ENCODE assay signal across 1 cellular context in the genomic region with DNA sequence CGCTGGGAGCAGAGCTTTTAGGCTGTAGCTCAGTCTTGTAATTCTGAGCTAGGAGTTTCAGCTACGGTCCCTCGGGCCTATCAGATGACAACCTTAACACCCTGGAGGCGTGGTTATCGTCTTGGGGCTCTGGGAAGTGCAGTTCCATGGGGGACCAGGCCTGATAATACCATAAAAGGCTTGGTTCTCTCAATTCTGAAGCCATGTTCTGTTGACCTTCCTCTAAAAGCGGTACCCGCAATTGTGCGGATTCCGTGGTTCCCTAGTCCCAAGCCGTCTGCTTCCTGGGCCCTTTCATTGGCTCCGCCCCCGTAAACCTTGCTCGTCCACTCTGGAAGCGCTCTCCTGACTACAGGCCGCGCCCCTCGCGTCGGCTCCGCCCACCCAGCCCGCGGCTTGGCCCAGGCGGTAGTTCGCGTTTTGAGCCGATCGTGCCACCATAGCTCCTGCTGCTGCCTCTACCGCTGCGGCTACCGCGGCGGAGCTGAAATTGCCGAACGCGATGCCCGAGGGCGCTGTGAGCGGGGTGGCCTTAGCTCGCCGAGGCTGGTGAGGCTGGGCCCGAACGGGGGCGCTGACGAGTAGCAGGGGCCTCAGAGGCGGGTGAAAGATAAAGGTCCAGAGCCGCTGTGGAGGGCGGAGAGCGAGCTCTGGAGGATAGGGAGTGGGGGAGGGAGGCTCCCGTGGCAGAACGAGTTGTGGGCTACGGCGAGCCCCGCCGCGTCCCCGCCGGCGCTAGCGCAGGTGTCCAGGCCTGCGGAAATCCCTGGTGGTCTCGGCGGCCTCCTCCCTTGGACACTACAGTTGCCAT.
TF ChIP-seq lines count a peak whose summit lies in the region.

A gene with protein sequence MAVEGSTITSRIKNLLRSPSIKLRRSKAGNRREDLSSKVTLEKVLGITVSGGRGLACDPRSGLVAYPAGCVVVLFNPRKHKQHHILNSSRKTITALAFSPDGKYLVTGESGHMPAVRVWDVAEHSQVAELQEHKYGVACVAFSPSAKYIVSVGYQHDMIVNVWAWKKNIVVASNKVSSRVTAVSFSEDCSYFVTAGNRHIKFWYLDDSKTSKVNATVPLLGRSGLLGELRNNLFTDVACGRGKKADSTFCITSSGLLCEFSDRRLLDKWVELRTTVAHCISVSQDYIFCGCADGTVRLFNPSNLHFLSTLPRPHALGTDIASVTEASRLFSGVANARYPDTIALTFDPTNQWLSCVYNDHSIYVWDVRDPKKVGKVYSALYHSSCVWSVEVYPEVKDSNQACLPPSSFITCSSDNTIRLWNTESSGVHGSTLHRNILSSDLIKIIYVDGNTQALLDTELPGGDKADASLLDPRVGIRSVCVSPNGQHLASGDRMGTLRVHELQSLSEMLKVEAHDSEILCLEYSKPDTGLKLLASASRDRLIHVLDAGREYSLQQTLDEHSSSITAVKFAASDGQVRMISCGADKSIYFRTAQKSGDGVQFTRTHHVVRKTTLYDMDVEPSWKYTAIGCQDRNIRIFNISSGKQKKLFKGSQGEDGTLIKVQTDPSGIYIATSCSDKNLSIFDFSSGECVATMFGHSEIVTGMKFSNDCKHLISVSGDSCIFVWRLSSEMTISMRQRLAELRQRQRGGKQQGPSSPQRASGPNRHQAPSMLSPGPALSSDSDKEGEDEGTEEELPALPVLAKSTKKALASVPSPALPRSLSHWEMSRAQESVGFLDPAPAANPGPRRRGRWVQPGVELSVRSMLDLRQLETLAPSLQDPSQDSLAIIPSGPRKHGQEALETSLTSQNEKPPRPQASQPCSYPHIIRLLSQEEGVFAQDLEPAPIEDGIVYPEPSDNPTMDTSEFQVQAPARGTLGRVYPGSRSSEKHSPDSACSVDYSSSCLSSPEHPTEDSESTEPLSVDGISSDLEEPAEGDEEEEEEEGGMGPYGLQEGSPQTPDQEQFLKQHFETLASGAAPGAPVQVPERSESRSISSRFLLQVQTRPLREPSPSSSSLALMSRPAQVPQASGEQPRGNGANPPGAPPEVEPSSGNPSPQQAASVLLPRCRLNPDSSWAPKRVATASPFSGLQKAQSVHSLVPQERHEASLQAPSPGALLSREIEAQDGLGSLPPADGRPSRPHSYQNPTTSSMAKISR (N-terminal part only) (plus strand): TSS at position 423 of the 811 bp plus-strand sequence. CDS start 792 bp downstream, outside the sequence.

TF ChIP-seq in HepG2, 621 proteins besides CTCF, POLR2A, EP300 and RAD21 (continued from another document and continues in another):
- TF ChIP-seq SALL2 (CRISPR knock-in tag; IDR thresholded peaks at IDR 0.05) (peak; percentile 95; the same call in 1 of the 2 replicates), NR3C1 (CRISPR knock-in tag; IDR thresholded peaks at IDR 0.05) (no peak), ZNF552 (CRISPR knock-in tag; IDR thresholded peaks at IDR 0.05; ENCODE audit: borderline replicate concordance) (peak; percentile 66; the same call in 1 of the 2 replicates), ZNF550 (CRISPR knock-in tag; IDR thresholded peaks at IDR 0.05; ENCODE audit: borderline replicate concordance) (peak; percentile 63; the same call in 1 of the 2 replicates), FOXC1 (CRISPR knock-in tag; IDR thresholded peaks at IDR 0.05; ENCODE audit: borderline replicate concordance) (no peak), PCBP2 (optimal IDR thresholded peaks at IDR 0.05; ENCODE audit: low read depth, low read length, poor library complexity, severe bottlenecking) (no peak), TGIF2 (CRISPR knock-in tag; IDR thresholded peaks at IDR 0.05) (peak; percentile 86), ZNF274 (CRISPR knock-in tag; IDR thresholded peaks at IDR 0.05) (peak; percentile 96), HNF4G (IDR thresholded peaks at IDR 0.05; ENCODE audit: borderline replicate concordance, low read depth, low read length) (no peak), HNF4G (CRISPR knock-in tag; IDR thresholded peaks at IDR 0.05; ENCODE audit: borderline replicate concordance, low read depth) (peak; percentile 69), ZNF282 (IDR thresholded peaks at IDR 0.05; ENCODE audit: partially characterized antibody) (no peak), KLF16 (CRISPR knock-in tag; IDR thresholded peaks at IDR 0.05) (peak in 1 of 2 experiments; percentile 93; a peak in 2 of 4 replicates), NR2F2 (IDR thresholded peaks at IDR 0.05; ENCODE audit: borderline replicate concordance, low read depth) (no peak), ZNF263 (CRISPR knock-in tag; IDR thresholded peaks at IDR 0.05) (peak; percentile 24; the same call in 1 of the 2 replicates), PLRG1 (conservative IDR thresholded peaks at IDR 0.05) (no peak), GABPA (IDR thresholded peaks at IDR 0.05; ENCODE audit: low read depth, low read length) (no peak), GABPA (CRISPR knock-in tag; IDR thresholded peaks at IDR 0.05; ENCODE audit: low read depth) (no peak), GLI4 (CRISPR knock-in tag; IDR thresholded peaks at IDR 0.05; ENCODE audit: borderline replicate concordance) (no peak), KLF11 (CRISPR knock-in tag; IDR thresholded peaks at IDR 0.05) (no peak; the same call in 1 of the 2 replicates), BORCS8-MEF2B (CRISPR knock-in tag; IDR thresholded peaks at IDR 0.05) (peak; percentile 90), ZNF816 (CRISPR knock-in tag; IDR thresholded peaks at IDR 0.05; ENCODE audit: borderline replicate concordance) (no peak), SRF (IDR thresholded peaks at IDR 0.05; ENCODE audit: low read depth, low read length) (peak; percentile 94), ZBTB21 (CRISPR knock-in tag; IDR thresholded peaks at IDR 0.05) (0 out of 2 replicates have a peak, but pooled peaks have one; percentile 23), RBAK (CRISPR knock-in tag; IDR thresholded peaks at IDR 0.05) (peak; percentile 76; the same call in 1 of the 2 replicates), ZMYM4 (CRISPR knock-in tag; IDR thresholded peaks at IDR 0.05) (peak; percentile 96), CC2D1A (CRISPR knock-in tag; IDR thresholded peaks at IDR 0.05) (no peak), KDM4B (CRISPR knock-in tag; IDR thresholded peaks at IDR 0.05) (peak; percentile 73; the same call in 1 of the 2 replicates), ZNF746 (CRISPR knock-in tag; IDR thresholded peaks at IDR 0.05) (peak; percentile 94), ZNF776 (CRISPR knock-in tag; IDR thresholded peaks at IDR 0.05) (peak; percentile 83; the same call in 1 of the 2 replicates), ZNF678 (CRISPR knock-in tag; IDR thresholded peaks at IDR 0.05) (peak; percentile 75; the same call in 1 of the 2 replicates), NONO (IDR thresholded peaks at IDR 0.05) (no peak), NONO (CRISPR knock-in tag; conservative IDR thresholded peaks at IDR 0.05) (peak; percentile 100), ZNF589 (CRISPR knock-in tag; conservative IDR thresholded peaks at IDR 0.05) (0 out of 2 replicates have a peak, but pooled peaks have one; percentile 56), ZFY (CRISPR knock-in tag; IDR thresholded peaks at IDR 0.05) (peak; percentile 80), NPAS2 (CRISPR knock-in tag; IDR thresholded peaks at IDR 0.05; ENCODE audit: borderline replicate concordance) (no peak), RCOR2 (CRISPR knock-in tag; IDR thresholded peaks at IDR 0.05) (no peak; the same call in 1 of the 2 replicates), ZNF124 (CRISPR knock-in tag; IDR thresholded peaks at IDR 0.05) (peak; percentile 88), SOX6 (IDR thresholded peaks at IDR 0.05) (no peak), SOX6 (CRISPR knock-in tag; IDR thresholded peaks at IDR 0.05) (peak; percentile 87), HDAC2 (CRISPR knock-in tag; IDR thresholded peaks at IDR 0.05) (peak; percentile 93), ZNF354B (CRISPR knock-in tag; IDR thresholded peaks at IDR 0.05) (0 out of 2 replicates have a peak, but pooled peaks have one; percentile 62), SMARCE1 (IDR thresholded peaks at IDR 0.05; ENCODE audit: borderline replicate concordance) (no peak)
- TF ChIP-seq, protein P1, sequence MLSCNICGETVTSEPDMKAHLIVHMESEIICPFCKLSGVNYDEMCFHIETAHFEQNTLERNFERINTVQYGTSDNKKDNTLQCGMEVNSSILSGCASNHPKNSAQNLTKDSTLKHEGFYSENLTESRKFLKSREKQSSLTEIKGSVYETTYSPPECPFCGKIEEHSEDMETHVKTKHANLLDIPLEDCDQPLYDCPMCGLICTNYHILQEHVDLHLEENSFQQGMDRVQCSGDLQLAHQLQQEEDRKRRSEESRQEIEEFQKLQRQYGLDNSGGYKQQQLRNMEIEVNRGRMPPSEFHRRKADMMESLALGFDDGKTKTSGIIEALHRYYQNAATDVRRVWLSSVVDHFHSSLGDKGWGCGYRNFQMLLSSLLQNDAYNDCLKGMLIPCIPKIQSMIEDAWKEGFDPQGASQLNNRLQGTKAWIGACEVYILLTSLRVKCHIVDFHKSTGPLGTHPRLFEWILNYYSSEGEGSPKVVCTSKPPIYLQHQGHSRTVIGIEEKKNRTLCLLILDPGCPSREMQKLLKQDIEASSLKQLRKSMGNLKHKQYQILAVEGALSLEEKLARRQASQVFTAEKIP (CRISPR knock-in tag; IDR thresholded peaks at IDR 0.05; ENCODE audit: borderline replicate concordance): no peak
- TF ChIP-seq, protein P2, sequence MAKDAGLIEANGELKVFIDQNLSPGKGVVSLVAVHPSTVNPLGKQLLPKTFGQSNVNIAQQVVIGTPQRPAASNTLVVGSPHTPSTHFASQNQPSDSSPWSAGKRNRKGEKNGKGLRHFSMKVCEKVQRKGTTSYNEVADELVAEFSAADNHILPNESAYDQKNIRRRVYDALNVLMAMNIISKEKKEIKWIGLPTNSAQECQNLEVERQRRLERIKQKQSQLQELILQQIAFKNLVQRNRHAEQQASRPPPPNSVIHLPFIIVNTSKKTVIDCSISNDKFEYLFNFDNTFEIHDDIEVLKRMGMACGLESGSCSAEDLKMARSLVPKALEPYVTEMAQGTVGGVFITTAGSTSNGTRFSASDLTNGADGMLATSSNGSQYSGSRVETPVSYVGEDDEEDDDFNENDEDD (CRISPR knock-in tag; IDR thresholded peaks at IDR 0.05; ENCODE audit: borderline replicate concordance): peak; percentile 87
- TF ChIP-seq, protein P3, sequence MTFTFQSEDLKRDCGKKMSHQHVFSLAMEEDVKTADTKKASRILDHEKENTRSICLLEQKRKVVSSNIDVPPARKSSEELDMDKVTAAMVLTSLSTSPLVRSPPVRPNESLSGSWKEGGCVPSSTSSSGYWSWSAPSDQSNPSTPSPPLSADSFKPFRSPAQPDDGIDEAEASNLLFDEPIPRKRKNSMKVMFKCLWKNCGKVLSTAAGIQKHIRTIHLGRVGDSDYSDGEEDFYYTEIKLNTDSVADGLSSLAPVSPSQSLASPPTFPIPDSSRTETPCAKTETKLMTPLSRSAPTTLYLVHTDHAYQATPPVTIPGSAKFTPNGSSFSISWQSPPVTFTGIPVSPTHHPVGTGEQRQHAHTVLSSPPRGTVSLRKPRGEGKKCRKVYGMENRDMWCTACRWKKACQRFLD (CRISPR knock-in tag; IDR thresholded peaks at IDR 0.05; ENCODE audit: borderline replicate concordance): peak; percentile 38; the same call in 1 of the 2 replicates
- TF ChIP-seq, protein P4, sequence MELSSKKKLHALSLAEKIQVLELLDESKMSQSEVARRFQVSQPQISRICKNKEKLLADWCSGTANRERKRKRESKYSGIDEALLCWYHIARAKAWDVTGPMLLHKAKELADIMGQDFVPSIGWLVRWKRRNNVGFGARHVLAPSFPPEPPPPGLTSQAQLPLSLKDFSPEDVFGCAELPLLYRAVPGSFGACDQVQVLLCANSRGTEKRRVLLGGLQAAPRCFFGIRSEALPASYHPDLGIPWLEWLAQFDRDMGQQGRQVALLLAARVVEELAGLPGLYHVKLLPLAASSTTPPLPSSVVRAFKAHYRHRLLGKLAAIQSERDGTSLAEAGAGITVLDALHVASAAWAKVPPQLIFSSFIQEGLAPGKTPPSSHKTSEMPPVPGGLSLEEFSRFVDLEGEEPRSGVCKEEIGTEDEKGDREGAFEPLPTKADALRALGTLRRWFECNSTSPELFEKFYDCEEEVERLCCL (CRISPR knock-in tag; IDR thresholded peaks at IDR 0.05; ENCODE audit: borderline replicate concordance): peak; percentile 92; the same call in 1 of the 2 replicates
- TF ChIP-seq, protein P5, sequence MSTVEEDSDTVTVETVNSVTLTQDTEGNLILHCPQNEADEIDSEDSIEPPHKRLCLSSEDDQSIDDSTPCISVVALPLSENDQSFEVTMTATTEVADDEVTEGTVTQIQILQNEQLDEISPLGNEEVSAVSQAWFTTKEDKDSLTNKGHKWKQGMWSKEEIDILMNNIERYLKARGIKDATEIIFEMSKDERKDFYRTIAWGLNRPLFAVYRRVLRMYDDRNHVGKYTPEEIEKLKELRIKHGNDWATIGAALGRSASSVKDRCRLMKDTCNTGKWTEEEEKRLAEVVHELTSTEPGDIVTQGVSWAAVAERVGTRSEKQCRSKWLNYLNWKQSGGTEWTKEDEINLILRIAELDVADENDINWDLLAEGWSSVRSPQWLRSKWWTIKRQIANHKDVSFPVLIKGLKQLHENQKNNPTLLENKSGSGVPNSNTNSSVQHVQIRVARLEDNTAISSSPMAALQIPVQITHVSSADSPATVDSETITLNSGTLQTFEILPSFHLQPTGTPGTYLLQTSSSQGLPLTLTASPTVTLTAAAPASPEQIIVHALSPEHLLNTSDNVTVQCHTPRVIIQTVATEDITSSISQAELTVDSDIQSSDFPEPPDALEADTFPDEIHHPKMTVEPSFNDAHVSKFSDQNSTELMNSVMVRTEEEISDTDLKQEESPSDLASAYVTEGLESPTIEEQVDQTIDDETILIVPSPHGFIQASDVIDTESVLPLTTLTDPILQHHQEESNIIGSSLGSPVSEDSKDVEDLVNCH (CRISPR knock-in tag; IDR thresholded peaks at IDR 0.05): no peak
- TF ChIP-seq, protein P6, sequence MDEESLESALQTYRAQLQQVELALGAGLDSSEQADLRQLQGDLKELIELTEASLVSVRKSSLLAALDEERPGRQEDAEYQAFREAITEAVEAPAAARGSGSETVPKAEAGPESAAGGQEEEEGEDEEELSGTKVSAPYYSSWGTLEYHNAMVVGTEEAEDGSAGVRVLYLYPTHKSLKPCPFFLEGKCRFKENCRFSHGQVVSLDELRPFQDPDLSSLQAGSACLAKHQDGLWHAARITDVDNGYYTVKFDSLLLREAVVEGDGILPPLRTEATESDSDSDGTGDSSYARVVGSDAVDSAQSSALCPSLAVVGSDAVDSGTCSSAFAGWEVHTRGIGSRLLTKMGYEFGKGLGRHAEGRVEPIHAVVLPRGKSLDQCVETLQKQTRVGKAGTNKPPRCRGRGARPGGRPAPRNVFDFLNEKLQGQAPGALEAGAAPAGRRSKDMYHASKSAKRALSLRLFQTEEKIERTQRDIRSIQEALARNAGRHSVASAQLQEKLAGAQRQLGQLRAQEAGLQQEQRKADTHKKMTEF (CRISPR knock-in tag; IDR thresholded peaks at IDR 0.05): peak; percentile 94
- TF ChIP-seq, protein P7, sequence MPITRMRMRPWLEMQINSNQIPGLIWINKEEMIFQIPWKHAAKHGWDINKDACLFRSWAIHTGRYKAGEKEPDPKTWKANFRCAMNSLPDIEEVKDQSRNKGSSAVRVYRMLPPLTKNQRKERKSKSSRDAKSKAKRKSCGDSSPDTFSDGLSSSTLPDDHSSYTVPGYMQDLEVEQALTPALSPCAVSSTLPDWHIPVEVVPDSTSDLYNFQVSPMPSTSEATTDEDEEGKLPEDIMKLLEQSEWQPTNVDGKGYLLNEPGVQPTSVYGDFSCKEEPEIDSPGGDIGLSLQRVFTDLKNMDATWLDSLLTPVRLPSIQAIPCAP (CRISPR knock-in tag; IDR thresholded peaks at IDR 0.05; ENCODE audit: low read depth): 0 out of 2 replicates have a peak, but pooled peaks have one; percentile 28
